ENCODE assay signal across 15 cellular contexts in genomic region chr3:194608981-194609380, GRCh38. TPM values are rescaled to one million over a fixed set of nuclear protein-coding genes. Genes with fewer than 3 reads are reported as not detected.
DNase-seq lines count a peak whose midpoint lies in the region; ATAC-seq and TF ChIP-seq lines count a peak whose summit lies in the region.
"Had no signal": no experiment of that assay in that cellular context is flagged by ENCODE, and none has a peak within 500 bp of the region (broad histone marks: within the 10 kb centered on the region; RNA-seq: fewer than 3 reads in every experiment).

No MANE protein-coding gene starts in this region.

- H3K9me3 Mint-ChIP-seq in glutamatergic neuron (ENCODE audit: unreplicated experiment) (peaks cover 12% of the 10 kb centered on the region), neural crest cell (no peaks in the 10 kb centered on the region)
- no peaks in the 10 kb centered on the region for H3K9me3 Mint-ChIP-seq in stimulated activated effector memory CD8-positive, alpha-beta T cell treated with anti-CD3 and anti-CD28 coated beads, Interleukin-12 subunit alpha, Interleukin-12 subunit beta, amount 100 ng/mL, for 72 hours
- H3K9me3 Mint-ChIP-seq: CD4-positive, alpha-beta T cell; H9 had no signal

- H3K36me3 Mint-ChIP-seq in glutamatergic neuron (ENCODE audit: unreplicated experiment) (peaks cover 12% of the 10 kb centered on the region), neural crest cell (ENCODE audit: low read depth) (peaks cover 10% of the 10 kb centered on the region)
- no peaks in the 10 kb centered on the region for H3K36me3 Mint-ChIP-seq in stimulated activated effector memory CD8-positive, alpha-beta T cell treated with anti-CD3 and anti-CD28 coated beads, Interleukin-12 subunit alpha, Interleukin-12 subunit beta, amount 100 ng/mL, for 72 hours

- H3K4me1 Mint-ChIP-seq in glutamatergic neuron (ENCODE audit: low read depth, unreplicated experiment) (peaks cover 18% of the 10 kb centered on the region), neural crest cell (no peaks in the 10 kb centered on the region)
- no peaks in the 10 kb centered on the region for H3K4me1 Mint-ChIP-seq in stimulated activated effector memory CD8-positive, alpha-beta T cell treated with anti-CD3 and anti-CD28 coated beads, Interleukin-12 subunit alpha, Interleukin-12 subunit beta, amount 100 ng/mL, for 72 hours

- H3K27me3 Mint-ChIP-seq in glutamatergic neuron (ENCODE audit: unreplicated experiment) (peaks cover 2% of the 10 kb centered on the region), neural crest cell (ENCODE audit: low read depth) (no peaks in the 10 kb centered on the region)
- H3K27me3 Mint-ChIP-seq: CD4-positive, alpha-beta T cell had no signal

- H3K4me3 Mint-ChIP-seq in glutamatergic neuron (ENCODE audit: unreplicated experiment) = peak overlapping the region; percentile 67
- no peak overlapping the region for H3K4me3 Mint-ChIP-seq in neural crest cell
- no peak overlapping the region for H3K4me3 Mint-ChIP-seq in stimulated activated effector memory CD8-positive, alpha-beta T cell treated with anti-CD3 and anti-CD28 coated beads, Interleukin-12 subunit alpha, Interleukin-12 subunit beta, amount 100 ng/mL, for 72 hours
- H3K4me3 Mint-ChIP-seq: CD4-positive, alpha-beta T cell; H9 had no signal

- DNase-seq in DMS 273 treated with DMSO at 0.1 percent for 48 hours (lab: John Stamatoyannopoulos, UW) = peak; percentile 57
- no peak for DNase-seq in glutamatergic neuron
- no peak for DNase-seq in neural crest cell (ENCODE audit: low read depth, low spot score)
- DNase-seq in stimulated activated effector memory CD8-positive, alpha-beta T cell treated with anti-CD3 and anti-CD28 coated beads, Interleukin-12 subunit alpha, Interleukin-12 subunit beta, amount 100 ng/mL, for 72 hours (ENCODE audit: low spot score in 2 of 2) = no peak
- no peak for DNase-seq in activated naive CD4-positive, alpha-beta T cell (lab: John Stamatoyannopoulos, UW)
- no peak for DNase-seq in activated naive CD4-positive, alpha-beta T cell treated with Interleukin-2 at 50 U/mL for 16 hours
- DNase-seq: ACHN; BE2C; C1 segment of cervical spinal cord; Caco-2; CD4-positive, alpha-beta T cell; DMS79 treated with DMSO at 0.1 percent for 48 hours; GF-D8; H9 had no signal

- ATAC-seq in stimulated activated effector memory CD8-positive, alpha-beta T cell treated with anti-CD3 and anti-CD28 coated beads, Interleukin-12 subunit alpha, Interleukin-12 subunit beta, amount 100 ng/mL, for 72 hours = no peak
- no peak for ATAC-seq in HG02798 (IDR thresholded peaks at IDR 0.05; ENCODE audit: poor library complexity, unreplicated experiment)

- no peak for TF ChIP-seq CTCF in glutamatergic neuron (IDR thresholded peaks at IDR 0.05; ENCODE audit: partially characterized antibody, unreplicated experiment)
- TF ChIP-seq CTCF in neural crest cell (conservative IDR thresholded peaks at IDR 0.05) = no peak

- H3K27ac Mint-ChIP-seq in glutamatergic neuron (ENCODE audit: unreplicated experiment) (peak overlapping the region; percentile 59), neural crest cell (ENCODE audit: unreplicated experiment) (peak overlapping the region; percentile 71)
- H3K27ac Mint-ChIP-seq in stimulated activated effector memory CD8-positive, alpha-beta T cell treated with anti-CD3 and anti-CD28 coated beads, Interleukin-12 subunit alpha, Interleukin-12 subunit beta, amount 100 ng/mL, for 72 hours = peak overlapping the region; percentile 9
- H3K27ac Mint-ChIP-seq: CD4-positive, alpha-beta T cell had no signal

RNA-seq across cellular contexts. Expression of gene TMEM44, which starts 24.2 kb away (rescaled TPM):
- total RNA-seq in glutamatergic neuron (ENCODE audit: unreplicated experiment) (35.3 TPM), neural crest cell (37.3 and 43.8 TPM in 2 replicates)

Comparison
In these comparisons a context has a peak if more than half of its experiments do, and no peak if none do; other contexts are left out.
1. H3K27ac Mint-ChIP-seq: peak in every context shown above with its lines; median percentile 71 in neural crest cell; 59 in glutamatergic neuron; 9 in stimulated activated effector memory CD8-positive, alpha-beta T cell treated with anti-CD3 and anti-CD28 coated beads, Interleukin-12 subunit alpha, Interleukin-12 subunit beta, amount 100 ng/mL, for 72 hours.